Comparison of ENCODE assay signal across 16 cellular contexts in genomic region chr20:43767686-43768474, GRCh38. TPM values are rescaled to one million over a fixed set of nuclear protein-coding genes. Genes with fewer than 3 reads are reported as not detected.
A peak's percentile ranks its signal among the peaks of the same experiment; 100 is the strongest.
DNase-seq lines count a peak whose midpoint lies in the region; ATAC-seq, FAIRE-seq and TF ChIP-seq lines count a peak whose summit lies in the region.
"Had no signal": no experiment of that assay in that cellular context is flagged by ENCODE, and none has a peak within 500 bp of the region (broad histone marks: within the 10 kb centered on the region; RNA-seq: fewer than 3 reads in every experiment).

No MANE protein-coding gene starts in this region.

- H3K36me3 ChIP-seq in OCI-LY3 (replicated peaks; ENCODE audit: low read depth, low read length) (no peaks in the 10 kb centered on the region), H1 (ENCODE audit: control insufficient read depth in 2 of 4, insufficient read depth in 4 of 4, low read length in 3 of 4) (no peaks in the 10 kb centered on the region), ovary (no peaks in the 10 kb centered on the region)
- H3K36me3 ChIP-seq: lower lobe of right lung had no signal

- H2BK12ac ChIP-seq in H1 (ENCODE audit: low read depth, low read length) = no peak overlapping the region

- no peak overlapping the region for H4K8ac ChIP-seq in H1 (ENCODE audit: extremely low read depth, insufficient read depth, low read length)

- H3K4me2 ChIP-seq in OCI-LY3 (ENCODE audit: low read length) = no peak overlapping the region
- H3K4me2 ChIP-seq in H1 (ENCODE audit: insufficient read depth in 1 of 2, low read depth in 2 of 2, low read length in 2 of 2) = no peak overlapping the region

- peaks cover 4% of the 10 kb centered on the region; the same call in 1 of the 2 replicates for H3K23me2 ChIP-seq in H1 (ENCODE audit: low read depth, low read length)

- no peak for FAIRE-seq in H1 (lab: Jason Lieb, UNC)

- TF ChIP-seq POLR2A in H1 (IDR thresholded peaks at IDR 0.05; ENCODE audit: control extremely low read depth in 1 of 2, low read depth in 2 of 2, low read length in 2 of 2) (no peak), ovary (IDR thresholded peaks at IDR 0.05) (no peak)

- no peaks in the 10 kb centered on the region for H3K9me3 Mint-ChIP-seq in activated CD4-positive, alpha-beta T cell treated with anti-CD3 and anti-CD28 coated beads, Interleukin-2, amount 10 ng/mL, durations not matched to agents 24 days and 14 days
- H3K9me3 Mint-ChIP-seq: activated CD8-positive, alpha-beta T cell treated with anti-CD3 and anti-CD28 coated beads for 36 hours; CD4-positive, alpha-beta memory T cell; dendritic cell treated with granulocyte-macrophage colony-stimulating factor and Interleukin-4, amounts not matched to agents 40 ng/mL and 50 ng/mL, for 4 days had no signal

- POLR2A ChIA-PET in H1 (lab: Charles Lee; ENCODE audit: partially characterized antibody) = no interaction called here

- no peak overlapping the region for H3K23ac ChIP-seq in H1 (ENCODE audit: insufficient read length)

- no peak overlapping the region for H3K18ac ChIP-seq in H1 (ENCODE audit: extremely low read depth, low read length)

- peaks cover 6% of the 10 kb centered on the region; the same call in 1 of the 2 replicates for H3K27me3 ChIP-seq in OCI-LY3 (ENCODE audit: low read depth, low read length)
- no peaks in the 10 kb centered on the region for H3K27me3 ChIP-seq in H1 (replicated peaks in 1 of 4; ENCODE audit: control insufficient read depth in 3 of 4, extremely low read depth in 1 of 4, insufficient read depth in 3 of 4, low read length in 3 of 4)
- no peaks in the 10 kb centered on the region for H3K27me3 ChIP-seq in ovary

- no peaks in the 10 kb centered on the region for H3K36me3 Mint-ChIP-seq in activated CD4-positive, alpha-beta T cell treated with anti-CD3 and anti-CD28 coated beads, Interleukin-2, amount 10 ng/mL, durations not matched to agents 24 days and 14 days (ENCODE audit: low read depth)
- H3K36me3 Mint-ChIP-seq: CD4-positive, alpha-beta memory T cell had no signal

- no peak for TF ChIP-seq EP300 in H1 (IDR thresholded peaks at IDR 0.05; ENCODE audit: borderline replicate concordance in 1 of 2, low read depth in 2 of 2, low read length in 2 of 2)
- TF ChIP-seq EP300 in ovary (IDR thresholded peaks at IDR 0.05) = no peak

- peak overlapping the region; percentile 40 for H3K4ac ChIP-seq in H1 (replicated peaks; ENCODE audit: insufficient read length, low read depth, low read length)

- H2BK15ac ChIP-seq in H1 (ENCODE audit: low read length) = peak overlapping the region; percentile 18; the same call in 1 of the 2 replicates

- no peaks in the 10 kb centered on the region for H3K79me1 ChIP-seq in H1 (ENCODE audit: low read depth, low read length)

- no peak overlapping the region for H4K91ac ChIP-seq in H1 (replicated peaks; ENCODE audit: insufficient read length, low read length)

- H4K20me1 ChIP-seq in OCI-LY3 (ENCODE audit: insufficient read depth, low read length) (no peaks in the 10 kb centered on the region), H1 (replicated peaks in 1 of 2; ENCODE audit: control insufficient read depth in 1 of 2, insufficient read depth in 2 of 2, low read length in 2 of 2) (no peaks in the 10 kb centered on the region)

- 84% methylated on average over 5 of the region's 5 CpGs; no CpG with 5 or more reads in 1 of the 2 experiments for WGBS in H1 (ENCODE audit: extremely low coverage in 1 of 2, insufficient coverage in 1 of 2, insufficient read length in 1 of 2, insufficient replicate concordance in 2 of 2, low coverage in 1 of 2, low lambda C conversion rate in 2 of 2, missing lambda C conversion rate in 1 of 2), 2 experiments
- WGBS in ovary, 3 donors = 30 to 46% (median 37%) methylated on average over 5 of the region's 5 CpGs

- H3K79me2 ChIP-seq in OCI-LY3 (ENCODE audit: low read length) = no peaks in the 10 kb centered on the region
- H3K79me2 ChIP-seq in H1 (ENCODE audit: control insufficient read depth in 1 of 2, insufficient read depth in 2 of 2, low read length in 2 of 2) = no peaks in the 10 kb centered on the region

- H3K27me3 Mint-ChIP-seq in activated CD4-positive, alpha-beta T cell treated with anti-CD3 and anti-CD28 coated beads, Interleukin-2, amount 10 ng/mL, durations not matched to agents 24 days and 14 days = peaks cover 21% of the 10 kb centered on the region

- no peak overlapping the region for H4K5ac ChIP-seq in H1 (ENCODE audit: insufficient read length, low read depth, low read length)

- intact Hi-C loops in ovary (cut with DNase I) = no loop called here
- intact Hi-C loops in activated CD4-positive, alpha-beta T cell treated with anti-CD3 and anti-CD28 coated beads, Interleukin-2, amount 10 ng/mL, durations not matched to agents 24 days and 14 days (cut with micrococcal nuclease) = no loop called here

- H2AFZ ChIP-seq in OCI-LY3 (ENCODE audit: low read depth, low read length) (no peak overlapping the region), H1 (ENCODE audit: low read length) (no peak overlapping the region)

- TF ChIP-seq CTCF in OCI-LY3 (IDR thresholded peaks at IDR 0.05; ENCODE audit: low read depth, low read length) = peak; percentile 19; the same call in 1 of the 2 replicates
- TF ChIP-seq CTCF in H1 (IDR thresholded peaks at IDR 0.05; ENCODE audit: control extremely low read depth in 1 of 3, insufficient read depth in 1 of 3, low read depth in 1 of 3, low read length in 3 of 3) = no peak
- TF ChIP-seq CTCF in ovary (IDR thresholded peaks at IDR 0.05) = no peak

- no peak overlapping the region for H2BK5ac ChIP-seq in H1 (ENCODE audit: low read depth, low read length)

- H3K4me1 ChIP-seq in OCI-LY3 (ENCODE audit: low read length) = peaks cover 15% of the 10 kb centered on the region
- H3K4me1 ChIP-seq in H1 (replicated peaks in 1 of 4; ENCODE audit: control insufficient read depth in 3 of 4, insufficient read depth in 4 of 4, low read length in 3 of 4) = no peaks in the 10 kb centered on the region; a peak in 1 of 7 replicates
- H3K4me1 ChIP-seq in ovary (ENCODE audit: insufficient read depth) = no peaks in the 10 kb centered on the region
- H3K4me1 ChIP-seq: lower lobe of right lung had no signal

- H3K27ac ChIP-seq in OCI-LY3 (ENCODE audit: low read length) (no peak overlapping the region), H1 (ENCODE audit: low read depth, low read length) (no peak overlapping the region), ovary (no peak overlapping the region)
- H3K27ac ChIP-seq: lower lobe of right lung had no signal

- CTCF ChIA-PET in H1 (lab: Charles Lee; ENCODE audit: partially characterized antibody) = interaction anchor here (0.6 to 2.2 kb wide), 2 partner anchors 23 to 72 kb away, joined by 3 to 6 read pairs; no protein-coding TSS in a partner anchor

- DNase-seq in EL (peak; percentile 41), H1 (ENCODE audit: low read depth in 1 of 2, low spot score in 2 of 2) (no peak), occipital lobe (lab: John Stamatoyannopoulos, UW) (peak; percentile 33), ovary (no peak), NCI-H446 treated with DMSO at 0.1 percent for 48 hours (lab: John Stamatoyannopoulos, UW) (no peak)
- no peak for DNase-seq in activated CD4-positive, alpha-beta T cell treated with anti-CD3 and anti-CD28 coated beads, Interleukin-2, amount 10 ng/mL, durations not matched to agents 24 days and 14 days
- DNase-seq: activated CD8-positive, alpha-beta T cell treated with anti-CD3 and anti-CD28 coated beads for 36 hours; activated naive CD4-positive, alpha-beta T cell treated with Interleukin-2 at 50 U/mL for 16 hours; CD4-positive, alpha-beta memory T cell; lower lobe of right lung; NCI-H1417 treated with DMSO at 0.1 percent for 48 hours; NK-92 treated with Interleukin-12 subunit alpha and Interleukin-12 subunit beta, amount 100 ng/mL, for 24 hours; T-helper 1 cell had no signal

- 0 out of 2 replicates have a peak overlapping the region, but pooled peaks have one; percentile 3 for H2BK20ac ChIP-seq in H1 (ENCODE audit: low read length)

- no peak overlapping the region for H3K4me3 Mint-ChIP-seq in activated CD4-positive, alpha-beta T cell treated with anti-CD3 and anti-CD28 coated beads, Interleukin-2, amount 10 ng/mL, durations not matched to agents 24 days and 14 days
- H3K4me3 Mint-ChIP-seq: activated CD8-positive, alpha-beta T cell treated with anti-CD3 and anti-CD28 coated beads for 36 hours; CD4-positive, alpha-beta memory T cell; dendritic cell treated with granulocyte-macrophage colony-stimulating factor and Interleukin-4, amounts not matched to agents 40 ng/mL and 50 ng/mL, for 4 days had no signal

- H3K9me3 ChIP-seq in OCI-LY3 (ENCODE audit: insufficient read depth, low read length) = no peaks in the 10 kb centered on the region
- H3K9me3 ChIP-seq in H1 (ENCODE audit: insufficient read depth in 2 of 2, low read depth in 1 of 2, low read length in 1 of 2) = no peaks in the 10 kb centered on the region
- H3K9me3 ChIP-seq in ovary = no peaks in the 10 kb centered on the region
- H3K9me3 ChIP-seq: lower lobe of right lung had no signal

- no peak for ATAC-seq in GM21367 (IDR thresholded peaks at IDR 0.05; ENCODE audit: unreplicated experiment)
- ATAC-seq: activated CD8-positive, alpha-beta T cell treated with anti-CD3 and anti-CD28 coated beads for 36 hours; lower lobe of right lung had no signal

- no peak overlapping the region for H3K9ac ChIP-seq in OCI-LY3 (ENCODE audit: low read length)
- H3K9ac ChIP-seq in H1 (replicated peaks in 1 of 4; ENCODE audit: extremely low read depth in 1 of 4, low read depth in 3 of 4, low read length in 3 of 4) = no peak overlapping the region

- TF ChIP-seq RAD21 in H1 (IDR thresholded peaks at IDR 0.05 in 1 of 2, conservative IDR thresholded peaks at IDR 0.05 in 1 of 2; ENCODE audit: low read depth in 2 of 2, low read length in 2 of 2) = 0 out of 4 replicates have a peak, but pooled peaks of 1 of the 2 experiments have one; percentile 3

- H3K27ac Mint-ChIP-seq in activated CD4-positive, alpha-beta T cell treated with anti-CD3 and anti-CD28 coated beads, Interleukin-2, amount 10 ng/mL, durations not matched to agents 24 days and 14 days = no peak overlapping the region
- H3K27ac Mint-ChIP-seq: activated CD8-positive, alpha-beta T cell treated with anti-CD3 and anti-CD28 coated beads for 36 hours; CD4-positive, alpha-beta memory T cell; dendritic cell treated with granulocyte-macrophage colony-stimulating factor and Interleukin-4, amounts not matched to agents 40 ng/mL and 50 ng/mL, for 4 days had no signal

- no peak overlapping the region for H2BK120ac ChIP-seq in H1 (replicated peaks; ENCODE audit: low read depth, low read length)

- peak overlapping the region; percentile 40; the same call in 1 of the 2 replicates for H2AK5ac ChIP-seq in H1 (ENCODE audit: low read depth, low read length)

- H3K56ac ChIP-seq in H1 (replicated peaks; ENCODE audit: insufficient read length, low read depth, low read length) = no peak overlapping the region

- no peak overlapping the region for H3K14ac ChIP-seq in H1 (ENCODE audit: insufficient read length)

- H3K4me3 ChIP-seq in OCI-LY3 (ENCODE audit: low read length) (no peak overlapping the region), H1 (ENCODE audit: extremely low read depth in 1 of 4, insufficient read depth in 2 of 4, low read depth in 3 of 4, low read length in 4 of 4) (no peak overlapping the region), ovary (no peak overlapping the region)
- H3K4me3 ChIP-seq: lower lobe of right lung had no signal

- peaks cover 3% of the 10 kb centered on the region for H3K4me1 Mint-ChIP-seq in activated CD4-positive, alpha-beta T cell treated with anti-CD3 and anti-CD28 coated beads, Interleukin-2, amount 10 ng/mL, durations not matched to agents 24 days and 14 days

RNA-seq across cellular contexts. Expression of gene GTSF1L, which starts 41.1 kb away (rescaled TPM):
- total RNA-seq in H1 (2021; fragmentation: NEBNext Ultra II Directional; extraction: Animal tissue kit (Norgen Biotek cat#: 25700)) = not detected in 2 replicates
- not detected in 2 replicates for polyA plus RNA-seq in H1 (2011; rRNA removed)
- not detected for polyA plus RNA-seq in H1 (2011; cell fraction: cytosol; rRNA removed)
- not detected for polyA plus RNA-seq in H1 (2011; cell fraction: nucleus; rRNA removed)
- polyA plus RNA-seq in H1 (2012, experiment 1 of 2) = not detected in 4 replicates
- not detected for polyA plus RNA-seq in H1 (2012, experiment 2 of 2)
- polyA plus RNA-seq in H1 (2013, experiment 1 of 2) = not detected
- polyA plus RNA-seq in H1 (2013, experiment 2 of 2) = not detected
- not detected in 2 replicates for polyA minus RNA-seq in H1 (2011; rRNA and poly(A)+ RNA removed)
- not detected for polyA minus RNA-seq in H1 (2011; cell fraction: cytosol; rRNA and poly(A)+ RNA removed)
- not detected for polyA minus RNA-seq in H1 (2011; cell fraction: nucleus; rRNA and poly(A)+ RNA removed)
- not detected for total RNA-seq in occipital lobe
- total RNA-seq in ovary = not detected
- polyA plus RNA-seq in ovary = not detected
- total RNA-seq in activated CD4-positive, alpha-beta T cell treated with anti-CD3 and anti-CD28 coated beads, Interleukin-2, amount 10 ng/mL, durations not matched to agents 24 days and 14 days = not detected in 2 replicates
- total RNA-seq: activated CD8-positive, alpha-beta T cell treated with anti-CD3 and anti-CD28 coated beads for 36 hours; CD4-positive, alpha-beta memory T cell; lower lobe of right lung had no signal
- polyA plus RNA-seq: CD4-positive, alpha-beta memory T cell had no signal

Comparison
In these comparisons a context has a peak if more than half of its experiments do, and no peak if none do; other contexts are left out.
1. DNase-seq: peak in EL (single experiment) and occipital lobe (single experiment); none in H1 (0 of 2), ovary (0 of 5), activated CD4-positive, alpha-beta T cell treated with anti-CD3 and anti-CD28 coated beads, Interleukin-2, amount 10 ng/mL, durations not matched to agents 24 days and 14 days (single experiment) and NCI-H446 treated with DMSO at 0.1 percent for 48 hours (single experiment).